Comparison of ENCODE assay signal across 3 cellular contexts in the genomic region with DNA sequence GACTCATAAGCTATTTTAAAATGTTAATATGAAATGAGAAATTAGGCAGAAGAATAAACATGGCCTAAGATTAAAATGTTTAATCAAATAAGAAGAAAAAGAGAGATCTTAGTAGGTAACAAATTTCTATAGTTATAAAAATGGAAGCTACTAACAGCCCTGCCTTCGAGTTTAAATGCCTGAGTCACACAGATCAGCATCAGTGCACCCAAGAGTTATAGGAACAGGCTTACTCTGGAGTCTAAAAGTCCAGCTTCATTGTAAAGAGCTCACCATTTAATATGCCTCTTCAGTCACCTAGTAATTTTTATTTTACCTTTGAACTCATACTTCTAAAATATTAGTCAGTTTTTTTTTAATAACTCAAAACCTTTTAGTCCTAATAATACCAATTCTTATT.
TF ChIP-seq lines count a peak whose summit lies in the region.

No MANE protein-coding gene starts in this region.

TF ChIP-seq in SK-N-SH treated with all-trans-retinoic acid at 6 μM for 48 hours, 23 proteins besides CTCF, POLR2A, EP300 and RAD21:
- TF ChIP-seq ZNF70 (CRISPR knock-in tag; IDR thresholded peaks at IDR 0.05) = no peak
- TF ChIP-seq GLIS3 (CRISPR knock-in tag; IDR thresholded peaks at IDR 0.05) = no peak
- TF ChIP-seq OSR1 (CRISPR knock-in tag; IDR thresholded peaks at IDR 0.05) = no peak
- TF ChIP-seq ZFP3 (CRISPR knock-in tag; IDR thresholded peaks at IDR 0.05) = no peak
- no peak for TF ChIP-seq CSDC2 (CRISPR knock-in tag; IDR thresholded peaks at IDR 0.05)

TF ChIP-seq in SK-N-SH, 30 proteins besides CTCF, POLR2A, EP300 and RAD21:
- TF ChIP-seq FOXJ3 (CRISPR knock-in tag; IDR thresholded peaks at IDR 0.05) = no peak
- TF ChIP-seq YY1 (IDR thresholded peaks at IDR 0.05; ENCODE audit: low read depth) = no peak
- TF ChIP-seq, protein P1, sequence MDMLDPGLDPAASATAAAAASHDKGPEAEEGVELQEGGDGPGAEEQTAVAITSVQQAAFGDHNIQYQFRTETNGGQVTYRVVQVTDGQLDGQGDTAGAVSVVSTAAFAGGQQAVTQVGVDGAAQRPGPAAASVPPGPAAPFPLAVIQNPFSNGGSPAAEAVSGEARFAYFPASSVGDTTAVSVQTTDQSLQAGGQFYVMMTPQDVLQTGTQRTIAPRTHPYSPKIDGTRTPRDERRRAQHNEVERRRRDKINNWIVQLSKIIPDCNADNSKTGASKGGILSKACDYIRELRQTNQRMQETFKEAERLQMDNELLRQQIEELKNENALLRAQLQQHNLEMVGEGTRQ (IDR thresholded peaks at IDR 0.05; ENCODE audit: borderline replicate concordance, low read depth, low read length) = no peak
- TF ChIP-seq NRF1 (IDR thresholded peaks at IDR 0.05; ENCODE audit: low read depth, low read length) = no peak
- no peak for TF ChIP-seq POLR2AphosphoS5 (IDR thresholded peaks at IDR 0.05; ENCODE audit: low read depth, low read length)
- no peak for TF ChIP-seq EZH2phosphoT487 (IDR thresholded peaks at IDR 0.05; ENCODE audit: borderline replicate concordance, low read depth)
- no peak for TF ChIP-seq CHD2 (IDR thresholded peaks at IDR 0.05; ENCODE audit: low read length, partially characterized antibody)
- TF ChIP-seq RXRA (IDR thresholded peaks at IDR 0.05; ENCODE audit: borderline replicate concordance, low read depth) = no peak
- TF ChIP-seq NFIC (IDR thresholded peaks at IDR 0.05; ENCODE audit: borderline replicate concordance) = no peak
- TF ChIP-seq TEAD4 (IDR thresholded peaks at IDR 0.05; ENCODE audit: borderline replicate concordance, insufficient read depth) = no peak
- TF ChIP-seq, protein P2, sequence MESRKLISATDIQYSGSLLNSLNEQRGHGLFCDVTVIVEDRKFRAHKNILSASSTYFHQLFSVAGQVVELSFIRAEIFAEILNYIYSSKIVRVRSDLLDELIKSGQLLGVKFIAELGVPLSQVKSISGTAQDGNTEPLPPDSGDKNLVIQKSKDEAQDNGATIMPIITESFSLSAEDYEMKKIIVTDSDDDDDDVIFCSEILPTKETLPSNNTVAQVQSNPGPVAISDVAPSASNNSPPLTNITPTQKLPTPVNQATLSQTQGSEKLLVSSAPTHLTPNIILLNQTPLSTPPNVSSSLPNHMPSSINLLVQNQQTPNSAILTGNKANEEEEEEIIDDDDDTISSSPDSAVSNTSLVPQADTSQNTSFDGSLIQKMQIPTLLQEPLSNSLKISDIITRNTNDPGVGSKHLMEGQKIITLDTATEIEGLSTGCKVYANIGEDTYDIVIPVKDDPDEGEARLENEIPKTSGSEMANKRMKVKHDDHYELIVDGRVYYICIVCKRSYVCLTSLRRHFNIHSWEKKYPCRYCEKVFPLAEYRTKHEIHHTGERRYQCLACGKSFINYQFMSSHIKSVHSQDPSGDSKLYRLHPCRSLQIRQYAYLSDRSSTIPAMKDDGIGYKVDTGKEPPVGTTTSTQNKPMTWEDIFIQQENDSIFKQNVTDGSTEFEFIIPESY (IDR thresholded peaks at IDR 0.05; ENCODE audit: borderline replicate concordance, low read depth) = no peak
- TF ChIP-seq FOSL2 (IDR thresholded peaks at IDR 0.05; ENCODE audit: borderline replicate concordance, low read depth) = no peak
- TF ChIP-seq GABPA (IDR thresholded peaks at IDR 0.05; ENCODE audit: low read depth) = no peak
- no peak for TF ChIP-seq TAF1 (IDR thresholded peaks at IDR 0.05; ENCODE audit: borderline replicate concordance, low read depth, low read length)
- TF ChIP-seq FOXM1 (IDR thresholded peaks at IDR 0.05; ENCODE audit: low read depth) = no peak
- TF ChIP-seq, protein P3, sequence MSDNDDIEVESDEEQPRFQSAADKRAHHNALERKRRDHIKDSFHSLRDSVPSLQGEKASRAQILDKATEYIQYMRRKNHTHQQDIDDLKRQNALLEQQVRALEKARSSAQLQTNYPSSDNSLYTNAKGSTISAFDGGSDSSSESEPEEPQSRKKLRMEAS (IDR thresholded peaks at IDR 0.05; ENCODE audit: low read depth) = no peak
- no peak for TF ChIP-seq RFX5 (IDR thresholded peaks at IDR 0.05; ENCODE audit: low read length)

TF ChIP-seq in K562, 482 proteins besides CTCF, POLR2A, EP300 and RAD21:
- TF ChIP-seq, protein P4, sequence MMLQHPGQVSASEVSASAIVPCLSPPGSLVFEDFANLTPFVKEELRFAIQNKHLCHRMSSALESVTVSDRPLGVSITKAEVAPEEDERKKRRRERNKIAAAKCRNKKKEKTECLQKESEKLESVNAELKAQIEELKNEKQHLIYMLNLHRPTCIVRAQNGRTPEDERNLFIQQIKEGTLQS (IDR thresholded peaks at IDR 0.05) = no peak
- TF ChIP-seq, protein P4 (CRISPR knock-in tag; conservative IDR thresholded peaks at IDR 0.05) = no peak
- TF ChIP-seq, protein P5, sequence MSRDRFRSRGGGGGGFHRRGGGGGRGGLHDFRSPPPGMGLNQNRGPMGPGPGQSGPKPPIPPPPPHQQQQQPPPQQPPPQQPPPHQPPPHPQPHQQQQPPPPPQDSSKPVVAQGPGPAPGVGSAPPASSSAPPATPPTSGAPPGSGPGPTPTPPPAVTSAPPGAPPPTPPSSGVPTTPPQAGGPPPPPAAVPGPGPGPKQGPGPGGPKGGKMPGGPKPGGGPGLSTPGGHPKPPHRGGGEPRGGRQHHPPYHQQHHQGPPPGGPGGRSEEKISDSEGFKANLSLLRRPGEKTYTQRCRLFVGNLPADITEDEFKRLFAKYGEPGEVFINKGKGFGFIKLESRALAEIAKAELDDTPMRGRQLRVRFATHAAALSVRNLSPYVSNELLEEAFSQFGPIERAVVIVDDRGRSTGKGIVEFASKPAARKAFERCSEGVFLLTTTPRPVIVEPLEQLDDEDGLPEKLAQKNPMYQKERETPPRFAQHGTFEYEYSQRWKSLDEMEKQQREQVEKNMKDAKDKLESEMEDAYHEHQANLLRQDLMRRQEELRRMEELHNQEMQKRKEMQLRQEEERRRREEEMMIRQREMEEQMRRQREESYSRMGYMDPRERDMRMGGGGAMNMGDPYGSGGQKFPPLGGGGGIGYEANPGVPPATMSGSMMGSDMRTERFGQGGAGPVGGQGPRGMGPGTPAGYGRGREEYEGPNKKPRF (IDR thresholded peaks at IDR 0.05; ENCODE audit: low read depth, low read length) = no peak
- no peak for TF ChIP-seq PHF21A (IDR thresholded peaks at IDR 0.05; ENCODE audit: borderline replicate concordance, low read depth)
- no peak for TF ChIP-seq LARP7 (IDR thresholded peaks at IDR 0.05)
- TF ChIP-seq, protein P6, sequence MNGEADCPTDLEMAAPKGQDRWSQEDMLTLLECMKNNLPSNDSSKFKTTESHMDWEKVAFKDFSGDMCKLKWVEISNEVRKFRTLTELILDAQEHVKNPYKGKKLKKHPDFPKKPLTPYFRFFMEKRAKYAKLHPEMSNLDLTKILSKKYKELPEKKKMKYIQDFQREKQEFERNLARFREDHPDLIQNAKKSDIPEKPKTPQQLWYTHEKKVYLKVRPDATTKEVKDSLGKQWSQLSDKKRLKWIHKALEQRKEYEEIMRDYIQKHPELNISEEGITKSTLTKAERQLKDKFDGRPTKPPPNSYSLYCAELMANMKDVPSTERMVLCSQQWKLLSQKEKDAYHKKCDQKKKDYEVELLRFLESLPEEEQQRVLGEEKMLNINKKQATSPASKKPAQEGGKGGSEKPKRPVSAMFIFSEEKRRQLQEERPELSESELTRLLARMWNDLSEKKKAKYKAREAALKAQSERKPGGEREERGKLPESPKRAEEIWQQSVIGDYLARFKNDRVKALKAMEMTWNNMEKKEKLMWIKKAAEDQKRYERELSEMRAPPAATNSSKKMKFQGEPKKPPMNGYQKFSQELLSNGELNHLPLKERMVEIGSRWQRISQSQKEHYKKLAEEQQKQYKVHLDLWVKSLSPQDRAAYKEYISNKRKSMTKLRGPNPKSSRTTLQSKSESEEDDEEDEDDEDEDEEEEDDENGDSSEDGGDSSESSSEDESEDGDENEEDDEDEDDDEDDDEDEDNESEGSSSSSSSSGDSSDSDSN (IDR thresholded peaks at IDR 0.05; ENCODE audit: borderline replicate concordance in 1 of 2, low read depth in 2 of 2, low read length in 2 of 2) = no peak
- no peak for TF ChIP-seq SREBF1 (IDR thresholded peaks at IDR 0.05; ENCODE audit: borderline replicate concordance, low read depth, low read length)
- no peak for TF ChIP-seq SMARCA4 (IDR thresholded peaks at IDR 0.05)
- TF ChIP-seq, protein P7, sequence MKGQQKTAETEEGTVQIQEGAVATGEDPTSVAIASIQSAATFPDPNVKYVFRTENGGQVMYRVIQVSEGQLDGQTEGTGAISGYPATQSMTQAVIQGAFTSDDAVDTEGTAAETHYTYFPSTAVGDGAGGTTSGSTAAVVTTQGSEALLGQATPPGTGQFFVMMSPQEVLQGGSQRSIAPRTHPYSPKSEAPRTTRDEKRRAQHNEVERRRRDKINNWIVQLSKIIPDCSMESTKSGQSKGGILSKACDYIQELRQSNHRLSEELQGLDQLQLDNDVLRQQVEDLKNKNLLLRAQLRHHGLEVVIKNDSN (CRISPR knock-in tag; IDR thresholded peaks at IDR 0.05) = no peak
- no peak for TF ChIP-seq ZNF699 (CRISPR knock-in tag; IDR thresholded peaks at IDR 0.05; ENCODE audit: insufficient replicate concordance)
- TF ChIP-seq, protein P8, sequence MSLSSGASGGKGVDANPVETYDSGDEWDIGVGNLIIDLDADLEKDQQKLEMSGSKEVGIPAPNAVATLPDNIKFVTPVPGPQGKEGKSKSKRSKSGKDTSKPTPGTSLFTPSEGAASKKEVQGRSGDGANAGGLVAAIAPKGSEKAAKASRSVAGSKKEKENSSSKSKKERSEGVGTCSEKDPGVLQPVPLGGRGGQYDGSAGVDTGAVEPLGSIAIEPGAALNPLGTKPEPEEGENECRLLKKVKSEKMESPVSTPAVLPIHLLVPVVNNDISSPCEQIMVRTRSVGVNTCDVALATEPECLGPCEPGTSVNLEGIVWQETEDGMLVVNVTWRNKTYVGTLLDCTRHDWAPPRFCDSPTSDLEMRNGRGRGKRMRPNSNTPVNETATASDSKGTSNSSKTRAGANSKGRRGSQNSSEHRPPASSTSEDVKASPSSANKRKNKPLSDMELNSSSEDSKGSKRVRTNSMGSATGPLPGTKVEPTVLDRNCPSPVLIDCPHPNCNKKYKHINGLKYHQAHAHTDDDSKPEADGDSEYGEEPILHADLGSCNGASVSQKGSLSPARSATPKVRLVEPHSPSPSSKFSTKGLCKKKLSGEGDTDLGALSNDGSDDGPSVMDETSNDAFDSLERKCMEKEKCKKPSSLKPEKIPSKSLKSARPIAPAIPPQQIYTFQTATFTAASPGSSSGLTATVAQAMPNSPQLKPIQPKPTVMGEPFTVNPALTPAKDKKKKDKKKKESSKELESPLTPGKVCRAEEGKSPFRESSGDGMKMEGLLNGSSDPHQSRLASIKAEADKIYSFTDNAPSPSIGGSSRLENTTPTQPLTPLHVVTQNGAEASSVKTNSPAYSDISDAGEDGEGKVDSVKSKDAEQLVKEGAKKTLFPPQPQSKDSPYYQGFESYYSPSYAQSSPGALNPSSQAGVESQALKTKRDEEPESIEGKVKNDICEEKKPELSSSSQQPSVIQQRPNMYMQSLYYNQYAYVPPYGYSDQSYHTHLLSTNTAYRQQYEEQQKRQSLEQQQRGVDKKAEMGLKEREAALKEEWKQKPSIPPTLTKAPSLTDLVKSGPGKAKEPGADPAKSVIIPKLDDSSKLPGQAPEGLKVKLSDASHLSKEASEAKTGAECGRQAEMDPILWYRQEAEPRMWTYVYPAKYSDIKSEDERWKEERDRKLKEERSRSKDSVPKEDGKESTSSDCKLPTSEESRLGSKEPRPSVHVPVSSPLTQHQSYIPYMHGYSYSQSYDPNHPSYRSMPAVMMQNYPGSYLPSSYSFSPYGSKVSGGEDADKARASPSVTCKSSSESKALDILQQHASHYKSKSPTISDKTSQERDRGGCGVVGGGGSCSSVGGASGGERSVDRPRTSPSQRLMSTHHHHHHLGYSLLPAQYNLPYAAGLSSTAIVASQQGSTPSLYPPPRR (CRISPR knock-in tag; IDR thresholded peaks at IDR 0.05; ENCODE audit: borderline replicate concordance) = no peak
- TF ChIP-seq, protein P9, sequence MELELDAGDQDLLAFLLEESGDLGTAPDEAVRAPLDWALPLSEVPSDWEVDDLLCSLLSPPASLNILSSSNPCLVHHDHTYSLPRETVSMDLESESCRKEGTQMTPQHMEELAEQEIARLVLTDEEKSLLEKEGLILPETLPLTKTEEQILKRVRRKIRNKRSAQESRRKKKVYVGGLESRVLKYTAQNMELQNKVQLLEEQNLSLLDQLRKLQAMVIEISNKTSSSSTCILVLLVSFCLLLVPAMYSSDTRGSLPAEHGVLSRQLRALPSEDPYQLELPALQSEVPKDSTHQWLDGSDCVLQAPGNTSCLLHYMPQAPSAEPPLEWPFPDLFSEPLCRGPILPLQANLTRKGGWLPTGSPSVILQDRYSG (tag; conservative IDR thresholded peaks at IDR 0.05; ENCODE audit: low read depth) = no peak
- TF ChIP-seq, protein P10, sequence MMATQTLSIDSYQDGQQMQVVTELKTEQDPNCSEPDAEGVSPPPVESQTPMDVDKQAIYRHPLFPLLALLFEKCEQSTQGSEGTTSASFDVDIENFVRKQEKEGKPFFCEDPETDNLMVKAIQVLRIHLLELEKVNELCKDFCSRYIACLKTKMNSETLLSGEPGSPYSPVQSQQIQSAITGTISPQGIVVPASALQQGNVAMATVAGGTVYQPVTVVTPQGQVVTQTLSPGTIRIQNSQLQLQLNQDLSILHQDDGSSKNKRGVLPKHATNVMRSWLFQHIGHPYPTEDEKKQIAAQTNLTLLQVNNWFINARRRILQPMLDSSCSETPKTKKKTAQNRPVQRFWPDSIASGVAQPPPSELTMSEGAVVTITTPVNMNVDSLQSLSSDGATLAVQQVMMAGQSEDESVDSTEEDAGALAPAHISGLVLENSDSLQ (IDR thresholded peaks at IDR 0.05) = no peak
